Comparison of ENCODE assay signal across 15 cellular contexts in genomic region chr2:158724803-158725271, GRCh38.
A peak's percentile ranks its signal among the peaks of the same experiment; 100 is the strongest.
DNase-seq lines count a peak whose midpoint lies in the region; ATAC-seq lines count a peak whose summit lies in the region.
"Had no signal": no experiment of that assay in that cellular context is flagged by ENCODE, and none has a peak within 500 bp of the region (broad histone marks: within the 10 kb centered on the region; RNA-seq: fewer than 3 reads in every experiment).

No MANE protein-coding gene starts in this region.

- ATAC-seq in left colon (peak; percentile 47), HG03045 (IDR thresholded peaks at IDR 0.05; ENCODE audit: unreplicated experiment) (no peak), GM19452 (IDR thresholded peaks at IDR 0.05; ENCODE audit: unreplicated experiment) (no peak)
- ATAC-seq in stimulated activated naive B cell treated with anti-CD40 and anti-IgM and Interleukin-4, amounts not matched to agents 10 μg/mL and 1 μg/mL and 100 μg/mL, for 72 hours (replicated peaks), result no peak
- ATAC-seq: effector memory CD8-positive, alpha-beta T cell; stimulated activated effector memory CD8-positive, alpha-beta T cell treated with anti-CD3 and anti-CD28 coated beads, Interleukin-12 subunit alpha, Interleukin-12 subunit beta, amount 100 ng/mL, for 72 hours had no signal

- H3K27ac Mint-ChIP-seq in stimulated activated naive B cell treated with anti-CD40 and anti-IgM and Interleukin-4, amounts not matched to agents 10 μg/mL and 1 μg/mL and 100 μg/mL, for 72 hours, result no peak overlapping the region
- H3K27ac Mint-ChIP-seq: activated naive CD8-positive, alpha-beta T cell treated with anti-CD3 and anti-CD28 coated beads, Interleukin-2, amount 10 ng/mL, durations not matched to agents 7 days and 5 days; effector memory CD8-positive, alpha-beta T cell; stimulated activated effector memory CD8-positive, alpha-beta T cell treated with anti-CD3 and anti-CD28 coated beads, Interleukin-12 subunit alpha, Interleukin-12 subunit beta, amount 100 ng/mL, for 72 hours had no signal

- no peaks in the 10 kb centered on the region for H3K27me3 Mint-ChIP-seq in stimulated activated naive B cell treated with anti-CD40 and anti-IgM and Interleukin-4, amounts not matched to agents 10 μg/mL and 1 μg/mL and 100 μg/mL, for 72 hours
- H3K27me3 Mint-ChIP-seq: activated naive CD8-positive, alpha-beta T cell treated with anti-CD3 and anti-CD28 coated beads, Interleukin-2, amount 10 ng/mL, durations not matched to agents 7 days and 5 days had no signal

- H3K36me3 Mint-ChIP-seq in stimulated activated naive B cell treated with anti-CD40 and anti-IgM and Interleukin-4, amounts not matched to agents 10 μg/mL and 1 μg/mL and 100 μg/mL, for 72 hours, result no peaks in the 10 kb centered on the region
- H3K36me3 Mint-ChIP-seq: activated naive CD8-positive, alpha-beta T cell treated with anti-CD3 and anti-CD28 coated beads, Interleukin-2, amount 10 ng/mL, durations not matched to agents 7 days and 5 days; stimulated activated effector memory CD8-positive, alpha-beta T cell treated with anti-CD3 and anti-CD28 coated beads, Interleukin-12 subunit alpha, Interleukin-12 subunit beta, amount 100 ng/mL, for 72 hours had no signal

- peak; percentile 35 for DNase-seq in AG08396 (ENCODE audit: low spot score)
- DNase-seq in HS-5 (ENCODE audit: low read depth), result peak; percentile 20
- DNase-seq in astrocyte of the hippocampus (ENCODE audit: low read depth, low spot score), result peak; percentile 74
- DNase-seq in left colon, result no peak
- no peak for DNase-seq in stimulated activated naive B cell treated with anti-CD40 and anti-IgM and Interleukin-4, amounts not matched to agents 10 μg/mL and 1 μg/mL and 100 μg/mL, for 72 hours
- no peak for DNase-seq in NOMO-1 treated with DMSO at 0.1 percent for 48 hours (lab: John Stamatoyannopoulos, UW; ENCODE audit: unreplicated experiment)
- DNase-seq: activated CD4-positive, alpha-beta T cell treated with anti-CD3 and anti-CD28 coated beads, Interleukin-2, amount 50 U/mL, for 1 hour; activated naive CD8-positive, alpha-beta T cell treated with anti-CD3 and anti-CD28 coated beads, Interleukin-2, amount 10 ng/mL, durations not matched to agents 7 days and 5 days; effector memory CD8-positive, alpha-beta T cell; SK-N-SH; stimulated activated CD4-positive, alpha-beta T cell treated with anti-CD3 and anti-CD28 coated beads, Interleukin-15, amount 100 ng/mL, for 24 hours had no signal

- H3K4me1 Mint-ChIP-seq in stimulated activated naive B cell treated with anti-CD40 and anti-IgM and Interleukin-4, amounts not matched to agents 10 μg/mL and 1 μg/mL and 100 μg/mL, for 72 hours, result no peaks in the 10 kb centered on the region
- H3K4me1 Mint-ChIP-seq: stimulated activated effector memory CD8-positive, alpha-beta T cell treated with anti-CD3 and anti-CD28 coated beads, Interleukin-12 subunit alpha, Interleukin-12 subunit beta, amount 100 ng/mL, for 72 hours had no signal

- no peaks in the 10 kb centered on the region for H3K9me3 Mint-ChIP-seq in stimulated activated naive B cell treated with anti-CD40 and anti-IgM and Interleukin-4, amounts not matched to agents 10 μg/mL and 1 μg/mL and 100 μg/mL, for 72 hours
- H3K9me3 Mint-ChIP-seq: activated naive CD8-positive, alpha-beta T cell treated with anti-CD3 and anti-CD28 coated beads, Interleukin-2, amount 10 ng/mL, durations not matched to agents 7 days and 5 days; effector memory CD8-positive, alpha-beta T cell; neural crest cell; stimulated activated effector memory CD8-positive, alpha-beta T cell treated with anti-CD3 and anti-CD28 coated beads, Interleukin-12 subunit alpha, Interleukin-12 subunit beta, amount 100 ng/mL, for 72 hours had no signal

- intact Hi-C loops in left colon (cut with DNase I, micrococcal nuclease), result no loop called here

- H3K4me3 Mint-ChIP-seq in stimulated activated naive B cell treated with anti-CD40 and anti-IgM and Interleukin-4, amounts not matched to agents 10 μg/mL and 1 μg/mL and 100 μg/mL, for 72 hours, result no peak overlapping the region
- H3K4me3 Mint-ChIP-seq: activated naive CD8-positive, alpha-beta T cell treated with anti-CD3 and anti-CD28 coated beads, Interleukin-2, amount 10 ng/mL, durations not matched to agents 7 days and 5 days; effector memory CD8-positive, alpha-beta T cell; neural crest cell; stimulated activated effector memory CD8-positive, alpha-beta T cell treated with anti-CD3 and anti-CD28 coated beads, Interleukin-12 subunit alpha, Interleukin-12 subunit beta, amount 100 ng/mL, for 72 hours had no signal

Comparison
In these comparisons a context has a peak if more than half of its experiments do, and no peak if none do; other contexts are left out.
1. DNase-seq: peak in AG08396 (single experiment), HS-5 (single experiment) and astrocyte of the hippocampus (single experiment); none in left colon (0 of 2), stimulated activated naive B cell treated with anti-CD40 and anti-IgM and Interleukin-4, amounts not matched to agents 10 μg/mL and 1 μg/mL and 100 μg/mL, for 72 hours (single experiment) and NOMO-1 treated with DMSO at 0.1 percent for 48 hours (single experiment).